22 cellular contexts compared by ENCODE assay signal in genomic region chr9:134468358-134468757, GRCh38.
A peak's percentile ranks its signal among the peaks of the same experiment; 100 is the strongest.
DNase-seq lines count a peak whose midpoint lies in the region; ATAC-seq and TF ChIP-seq lines count a peak whose summit lies in the region.
"Had no signal": no experiment of that assay in that cellular context is flagged by ENCODE, and none has a peak within 500 bp of the region (broad histone marks: within the 10 kb centered on the region; RNA-seq: fewer than 3 reads in every experiment).

No MANE protein-coding gene starts in this region.

- H3K9me3 ChIP-seq in right atrium auricular region (no peaks in the 10 kb centered on the region), mucosa of stomach (ENCODE audit: control insufficient read depth, low read length) (no peaks in the 10 kb centered on the region), thoracic aorta (no peaks in the 10 kb centered on the region), GM23248 (ENCODE audit: low read depth) (no peaks in the 10 kb centered on the region)
- H3K9me3 ChIP-seq: SJSA1 had no signal

- H3K27me3 Mint-ChIP-seq in T-cell: no peaks in the 10 kb centered on the region

- no peaks in the 10 kb centered on the region for H3K36me3 Mint-ChIP-seq in T-cell

- no peak overlapping the region for H3K4me2 ChIP-seq in GM23248 (ENCODE audit: unreplicated experiment)

- CTCF ChIA-PET in T-cell (lab: Charles Lee): no interaction called here

- H3K36me3 ChIP-seq in right atrium auricular region: no peaks in the 10 kb centered on the region
- H3K36me3 ChIP-seq in mucosa of stomach (ENCODE audit: control insufficient read depth, insufficient read depth, low read length): no peaks in the 10 kb centered on the region
- no peaks in the 10 kb centered on the region for H3K36me3 ChIP-seq in thoracic aorta
- H3K36me3 ChIP-seq in GM23248 (ENCODE audit: low read depth): no peaks in the 10 kb centered on the region
- H3K36me3 ChIP-seq: SJSA1 had no signal

- H3K27ac Mint-ChIP-seq in T-cell: no peak overlapping the region

- no peak overlapping the region for H2AFZ ChIP-seq in GM23248

- H3K27me3 ChIP-seq in right atrium auricular region: no peaks in the 10 kb centered on the region
- H3K27me3 ChIP-seq in mucosa of stomach (ENCODE audit: control insufficient read depth, insufficient read depth, low read length): no peaks in the 10 kb centered on the region
- H3K27me3 ChIP-seq in thoracic aorta (replicated peaks; ENCODE audit: insufficient read depth): no peaks in the 10 kb centered on the region
- no peaks in the 10 kb centered on the region for H3K27me3 ChIP-seq in GM23248 (replicated peaks; ENCODE audit: insufficient read depth)
- H3K27me3 ChIP-seq: SJSA1 had no signal

- in situ Hi-C loops in GM23248 (cut with MboI): loop anchor here (25.0 kb wide), 1 partner anchor 194 kb away; no protein-coding TSS in a partner anchor

- no peaks in the 10 kb centered on the region for H3F3A ChIP-seq in GM23248 (ENCODE audit: insufficient read depth)

- no peak overlapping the region for H3K4me3 Mint-ChIP-seq in T-cell

- no peaks in the 10 kb centered on the region for H4K20me1 ChIP-seq in GM23248 (ENCODE audit: insufficient read depth)

- no peaks in the 10 kb centered on the region for H3K4me1 Mint-ChIP-seq in T-cell

- no peak overlapping the region for H3K27ac ChIP-seq in right atrium auricular region
- peak overlapping the region; percentile 79 to 81 for H3K27ac ChIP-seq in thoracic aorta
- no peak overlapping the region for H3K27ac ChIP-seq in GM23248
- H3K27ac ChIP-seq: 22Rv1, C4-2B, SJSA1 had no signal

- 84 to 87% methylated on average over 9 of the region's 9 CpGs for WGBS in GM23248 (ENCODE audit: low coverage in 1 of 2, low lambda C conversion rate in 2 of 2, missing lambda C conversion rate in 2 of 2), 2 experiments

- no peaks in the 10 kb centered on the region for H3K79me2 ChIP-seq in GM23248 (ENCODE audit: insufficient read depth)

- intact Hi-C loops in Right ventricle myocardium inferior (cut with DNase I): no loop called here

- ATAC-seq in Right ventricle myocardium inferior: no peak
- no peak for ATAC-seq in thoracic aorta (ENCODE audit: insufficient number of reproducible peaks, low FRiP score, low read depth)
- no peak for ATAC-seq in T-cell (replicated peaks in 1 of 4)
- ATAC-seq in GM18517 (IDR thresholded peaks at IDR 0.05; ENCODE audit: unreplicated experiment): no peak

- H3K9ac ChIP-seq in mucosa of stomach (ENCODE audit: low read length): peak overlapping the region; percentile 22
- no peak overlapping the region for H3K9ac ChIP-seq in GM23248

- TF ChIP-seq CTCF in right atrium auricular region (IDR thresholded peaks at IDR 0.05) (no peak), thoracic aorta (IDR thresholded peaks at IDR 0.05) (no peak)

- POLR2A ChIA-PET in T-cell (lab: Charles Lee): no interaction called here

- H3K4me1 ChIP-seq in right atrium auricular region (peaks cover 0 to 27% of the 10 kb centered on the region in 2 donors), mucosa of stomach (ENCODE audit: control insufficient read depth, insufficient read depth, low read length) (no peaks in the 10 kb centered on the region), thoracic aorta (ENCODE audit: control insufficient read depth in 1 of 2, low read depth in 2 of 2) (peaks cover 10 to 46% of the 10 kb centered on the region in 2 donors), GM23248 (ENCODE audit: insufficient read depth) (no peaks in the 10 kb centered on the region)
- H3K4me1 ChIP-seq: SJSA1 had no signal

- no peaks in the 10 kb centered on the region for H3K9me3 Mint-ChIP-seq in T-cell

- DNase-seq in Right ventricle myocardium inferior (ENCODE audit: missing footprints) (peak; percentile 39), right atrium auricular region (ENCODE audit: low spot score) (no peak), thoracic aorta (ENCODE audit: low spot score) (no peak), T-cell (no peak), GM23248 (no peak), AG20443 (ENCODE audit: low spot score) (no peak)
- DNase-seq: AML-193, DMS53, GDM1, Karpas-422, MV-4-11, NCI-H1694, NCI-H2081, NCI-H2171, NCI-H345, NCI-H524, NCI-H774 had no signal

- H3K9me2 ChIP-seq in GM23248 (ENCODE audit: insufficient read depth): no peaks in the 10 kb centered on the region

- H3K4me3 ChIP-seq in right atrium auricular region: no peak overlapping the region
- H3K4me3 ChIP-seq in mucosa of stomach (ENCODE audit: low read length): no peak overlapping the region
- no peak overlapping the region for H3K4me3 ChIP-seq in thoracic aorta
- no peak overlapping the region for H3K4me3 ChIP-seq in GM23248
- H3K4me3 ChIP-seq: SJSA1 had no signal

Comparison
In these comparisons a context has a peak if more than half of its experiments do, and no peak if none do; other contexts are left out.
1. H3K27ac ChIP-seq: peak in thoracic aorta (2 of 2); none in right atrium auricular region (0 of 2) and GM23248 (single experiment).